In genomic region chr17:68209191-68209900, GRCh38 we compare ENCODE assay signal across 7 cellular contexts. TPM values are rescaled to one million over a fixed set of nuclear protein-coding genes. Genes with fewer than 3 reads are reported as not detected.
DNase-seq lines count a peak whose midpoint lies in the region; ATAC-seq and TF ChIP-seq lines count a peak whose summit lies in the region.
"Not testable (repeated sequence)": the region's sequence is repeated elsewhere in the genome, so short reads cannot be mapped to it uniquely, and the experiment has no call there.

No MANE protein-coding gene starts in this region.

- not testable (repeated sequence) for H3K27me3 ChIP-seq in CD4-positive, CD25-positive, alpha-beta regulatory T cell (ENCODE audit: control insufficient read depth, insufficient read depth, low read length); Loucy (ENCODE audit: insufficient read depth, low read length, poor library complexity, severe bottlenecking); esophagus muscularis mucosa

- TF ChIP-seq POLR2A in esophagus muscularis mucosa (IDR thresholded peaks at IDR 0.05; ENCODE audit: low read depth), result not testable (repeated sequence)

- not testable (repeated sequence) for DNase-seq in CD4-positive, CD25-positive, alpha-beta regulatory T cell; T-helper 17 cell
- DNase-seq in HCEC 1CT (peak; percentile 57), esophagus muscularis mucosa (ENCODE audit: extremely low spot score) (peak; percentile 7), iris pigment epithelial cell (ENCODE audit: low read depth) (peak; percentile 35)
- peak in 1 of 2 donors; percentile 4 for DNase-seq in central memory CD8-positive, alpha-beta T cell (ENCODE audit: low spot score in 2 of 2)

- WGBS in esophagus muscularis mucosa, result 90% methylated on average over 13 of the region's 13 CpGs

- not testable (repeated sequence) for TF ChIP-seq EP300 in esophagus muscularis mucosa (IDR thresholded peaks at IDR 0.05)

- not testable (repeated sequence) for TF ChIP-seq CTCF in Loucy (conservative IDR thresholded peaks at IDR 0.05; ENCODE audit: low read length); esophagus muscularis mucosa (IDR thresholded peaks at IDR 0.05)

- intact Hi-C loops in esophagus muscularis mucosa (cut with DNase I), result not testable (repeated sequence)

- not testable (repeated sequence) for H3K4me3 ChIP-seq in CD4-positive, CD25-positive, alpha-beta regulatory T cell (ENCODE audit: low read depth, low read length); Loucy (ENCODE audit: low read length, poor library complexity, severe bottlenecking); esophagus muscularis mucosa

- not testable (repeated sequence) for ATAC-seq in CD4-positive, CD25-positive, alpha-beta regulatory T cell (ENCODE audit: low read depth in 2 of 2); T-helper 17 cell; central memory CD8-positive, alpha-beta T cell (replicated peaks; ENCODE audit: extremely low read depth, poor library complexity, severe bottlenecking)

- H3K9ac ChIP-seq in Loucy (ENCODE audit: low read depth, low read length, poor library complexity, severe bottlenecking), result not testable (repeated sequence)

- H3F3A ChIP-seq in Loucy (ENCODE audit: low read depth), result not testable (repeated sequence)

- not testable (repeated sequence) for H3K27me3 Mint-ChIP-seq in CD4-positive, CD25-positive, alpha-beta regulatory T cell; T-helper 17 cell; central memory CD8-positive, alpha-beta T cell

- not testable (repeated sequence) for H3K9me3 Mint-ChIP-seq in CD4-positive, CD25-positive, alpha-beta regulatory T cell; central memory CD8-positive, alpha-beta T cell

- H3K9me2 ChIP-seq in Loucy (replicated peaks; ENCODE audit: low read depth, low read length), result not testable (repeated sequence)

- peaks cover 19 to 54% (median 31%) of the 10 kb centered on the region in 4 donors for H3K4me1 Mint-ChIP-seq in CD4-positive, CD25-positive, alpha-beta regulatory T cell
- H3K4me1 Mint-ChIP-seq in T-helper 17 cell, result peaks cover 38% of the 10 kb centered on the region
- H3K4me1 Mint-ChIP-seq in central memory CD8-positive, alpha-beta T cell, result peaks cover 40% of the 10 kb centered on the region

- peaks cover 24% of the 10 kb centered on the region for H3K4me1 ChIP-seq in CD4-positive, CD25-positive, alpha-beta regulatory T cell (ENCODE audit: control insufficient read depth, insufficient read depth, low read length, poor library complexity, severe bottlenecking)
- H3K4me1 ChIP-seq in Loucy (ENCODE audit: insufficient read depth, low read length, poor library complexity, severe bottlenecking) (peaks cover 36% of the 10 kb centered on the region), esophagus muscularis mucosa (peaks cover 19 to 29% (median 22%) of the 10 kb centered on the region in 4 donors)

- not testable (repeated sequence) for H3K27ac Mint-ChIP-seq in CD4-positive, CD25-positive, alpha-beta regulatory T cell
- H3K27ac Mint-ChIP-seq in T-helper 17 cell, result peak overlapping the region; percentile 67
- peak overlapping the region; percentile 41 for H3K27ac Mint-ChIP-seq in central memory CD8-positive, alpha-beta T cell (ENCODE audit: low read depth)

- H3K79me2 ChIP-seq in Loucy (ENCODE audit: insufficient read depth, low read length), result peaks cover 54% of the 10 kb centered on the region

- H4K20me1 ChIP-seq in Loucy (ENCODE audit: insufficient read depth, low read length, poor library complexity, severe bottlenecking), result peaks cover 17% of the 10 kb centered on the region

- not testable (repeated sequence) for H2AFZ ChIP-seq in Loucy (ENCODE audit: low read length)

- peaks cover 28% of the 10 kb centered on the region for H3K36me3 ChIP-seq in CD4-positive, CD25-positive, alpha-beta regulatory T cell (ENCODE audit: control insufficient read depth, insufficient read depth, low read length)
- H3K36me3 ChIP-seq in Loucy (ENCODE audit: insufficient read depth, low read length), result not testable (repeated sequence)
- peaks cover 0 to 20% (median 2%) of the 10 kb centered on the region in 4 donors for H3K36me3 ChIP-seq in esophagus muscularis mucosa

- peak overlapping the region; percentile 50 for H3K4me2 ChIP-seq in Loucy (ENCODE audit: low read depth, low read length, poor library complexity, severe bottlenecking)

- peak overlapping the region in 1 of 4 donors; percentile 53 for H3K4me3 Mint-ChIP-seq in CD4-positive, CD25-positive, alpha-beta regulatory T cell
- H3K4me3 Mint-ChIP-seq in T-helper 17 cell; central memory CD8-positive, alpha-beta T cell: not testable (repeated sequence)

- H3K27ac ChIP-seq in CD4-positive, CD25-positive, alpha-beta regulatory T cell (ENCODE audit: insufficient read depth, low read length, poor library complexity, severe bottlenecking), result peak overlapping the region; percentile 14
- not testable (repeated sequence) for H3K27ac ChIP-seq in esophagus muscularis mucosa (replicated peaks in 1 of 4)

- not testable (repeated sequence) for H3K9me3 ChIP-seq in CD4-positive, CD25-positive, alpha-beta regulatory T cell (ENCODE audit: control insufficient read depth in 2 of 2, low read length in 2 of 2); Loucy (ENCODE audit: insufficient read depth, low read depth, low read length); T-helper 17 cell (ENCODE audit: control insufficient read depth, low read length, poor library complexity, severe bottlenecking); esophagus muscularis mucosa

- peaks cover 28% of the 10 kb centered on the region for H3K36me3 Mint-ChIP-seq in CD4-positive, CD25-positive, alpha-beta regulatory T cell
- H3K36me3 Mint-ChIP-seq in T-helper 17 cell (ENCODE audit: low read depth), result not testable (repeated sequence)
- peaks cover 56% of the 10 kb centered on the region for H3K36me3 Mint-ChIP-seq in central memory CD8-positive, alpha-beta T cell (ENCODE audit: insufficient read depth)

RNA-seq across cellular contexts. Expression of gene AMZ2, which starts 38.5 kb away (rescaled TPM):
- total RNA-seq in CD4-positive, CD25-positive, alpha-beta regulatory T cell, result 58.6 TPM
- 100 to 1,000 TPM; 102 to 116 (median 114) TPM for polyA plus RNA-seq in CD4-positive, CD25-positive, alpha-beta regulatory T cell
- total RNA-seq in T-helper 17 cell, result 10 to 100 TPM; 57.7 to 58.5 TPM
- total RNA-seq in esophagus muscularis mucosa, result 10 to 100 TPM; 38.2 to 69.9 (median 60.1) TPM
